Comparison of ENCODE assay signal across 23 cellular contexts in genomic region chr3:179430277-179430870, GRCh38.
"Had no signal": no experiment of that assay in that cellular context is flagged by ENCODE, and none has a peak within 500 bp of the region (broad histone marks: within the 10 kb centered on the region; RNA-seq: fewer than 3 reads in every experiment).

No MANE protein-coding gene starts in this region.

- H3K79me2 ChIP-seq: parathyroid adenoma had no signal

- H3K9ac ChIP-seq: parathyroid adenoma had no signal

- H3K4me1 ChIP-seq: parathyroid adenoma had no signal

- H3K27me3 Mint-ChIP-seq: activated T-cell treated with anti-CD3 and anti-CD28 coated beads, Interleukin-2, amount 50 U/mL, for 24 hours had no signal

- DNase-seq: activated CD4-positive, alpha-beta T cell treated with anti-CD3 and anti-CD28 coated beads, Interleukin-2, amount 50 U/mL, for 1 hour; activated CD4-positive, CD25-positive, alpha-beta regulatory T cell treated with anti-CD3 and anti-CD28 coated beads, Interleukin-2, amount 50 U/mL, for 72 hours; activated naive CD4-positive, alpha-beta T cell treated with anti-CD3 and anti-CD28 coated beads, Interleukin-2, amount 10 ng/mL, durations not matched to agents 7 days and 5 days; activated T-cell treated with anti-CD3 and anti-CD28 coated beads, Interleukin-2, amount 50 U/mL, for 24 hours; amygdala; cerebellar nuclear complex; effector CD8-positive, alpha-beta T cell; heart right ventricle; kidney; left lung; midbrain; nephron progenitor cell; right cardiac atrium; stimulated activated CD4-positive, alpha-beta T cell treated with anti-CD3 and anti-CD28 coated beads, Interleukin-12 subunit alpha, Interleukin-12 subunit beta, amount 100 ng/mL, for 4 hours; stimulated activated CD4-positive, alpha-beta T cell treated with anti-CD3 and anti-CD28 coated beads, Interleukin-4, amount 100 ng/mL, for 4 hours; SW 1271; T-helper 17 cell; tibial artery had no signal

- H3K9me3 Mint-ChIP-seq: activated naive CD4-positive, alpha-beta T cell treated with anti-CD3 and anti-CD28 coated beads, Interleukin-2, amount 10 ng/mL, durations not matched to agents 7 days and 5 days; activated T-cell treated with anti-CD3 and anti-CD28 coated beads, Interleukin-2, amount 50 U/mL, for 24 hours; nephron progenitor cell; stimulated activated naive CD8-positive, alpha-beta T cell treated with anti-CD3 and anti-CD28 coated beads, Interleukin-15, Interleukin-2, amounts not matched to agents 100 ng/mL and 50 ng/mL, for 24 hours had no signal

- H3K27ac Mint-ChIP-seq: activated naive CD4-positive, alpha-beta T cell treated with anti-CD3 and anti-CD28 coated beads, Interleukin-2, amount 10 ng/mL, durations not matched to agents 7 days and 5 days; activated T-cell treated with anti-CD3 and anti-CD28 coated beads, Interleukin-2, amount 50 U/mL, for 24 hours; nephron progenitor cell; stimulated activated naive CD8-positive, alpha-beta T cell treated with anti-CD3 and anti-CD28 coated beads, Interleukin-15, Interleukin-2, amounts not matched to agents 100 ng/mL and 50 ng/mL, for 24 hours had no signal

- H3K27me3 ChIP-seq: heart right ventricle, left lung, tibial artery had no signal

- H3K9me3 ChIP-seq: heart right ventricle, left lung, tibial artery had no signal

- H3K4me3 Mint-ChIP-seq: activated naive CD4-positive, alpha-beta T cell treated with anti-CD3 and anti-CD28 coated beads, Interleukin-2, amount 10 ng/mL, durations not matched to agents 7 days and 5 days; activated T-cell treated with anti-CD3 and anti-CD28 coated beads, Interleukin-2, amount 50 U/mL, for 24 hours; nephron progenitor cell; stimulated activated naive CD8-positive, alpha-beta T cell treated with anti-CD3 and anti-CD28 coated beads, Interleukin-15, Interleukin-2, amounts not matched to agents 100 ng/mL and 50 ng/mL, for 24 hours; T-helper 17 cell had no signal

- H3K4me3 ChIP-seq: heart right ventricle, left lung, lung, SK-N-MC, tibial artery had no signal

- H3K27ac ChIP-seq: parathyroid adenoma, SK-N-MC, tibial artery, VCaP had no signal

- H3K4me1 Mint-ChIP-seq: activated naive CD4-positive, alpha-beta T cell treated with anti-CD3 and anti-CD28 coated beads, Interleukin-2, amount 10 ng/mL, durations not matched to agents 7 days and 5 days had no signal

- H2AFZ ChIP-seq: parathyroid adenoma had no signal

- H3K36me3 Mint-ChIP-seq: activated naive CD4-positive, alpha-beta T cell treated with anti-CD3 and anti-CD28 coated beads, Interleukin-2, amount 10 ng/mL, durations not matched to agents 7 days and 5 days had no signal

- ATAC-seq: heart right ventricle, left lung, right cardiac atrium, T-helper 17 cell had no signal
